ENCODE assay signal across 15 cellular contexts in genomic region chr14:56299306-56299984, GRCh38.
"Had no signal": no experiment of that assay in that cellular context is flagged by ENCODE, and none has a peak within 500 bp of the region (broad histone marks: within the 10 kb centered on the region; RNA-seq: fewer than 3 reads in every experiment).

No MANE protein-coding gene starts in this region.

- H3K4me1 ChIP-seq: ascending aorta, pancreas had no signal

- H3K27ac ChIP-seq: dorsolateral prefrontal cortex, pancreas, thoracic aorta had no signal

- H3K4me1 Mint-ChIP-seq: activated naive CD8-positive, alpha-beta T cell treated with anti-CD3 and anti-CD28 coated beads, Interleukin-2, amount 50 U/mL, for 24 hours; naive B cell had no signal

- H3K9me3 ChIP-seq: ascending aorta, pancreas, thoracic aorta had no signal

- H3K4me3 Mint-ChIP-seq: activated naive CD4-positive, alpha-beta T cell treated with anti-CD3 and anti-CD28 coated beads for 36 hours; activated naive CD8-positive, alpha-beta T cell treated with anti-CD3 and anti-CD28 coated beads, Interleukin-2, amount 50 U/mL, for 24 hours; naive B cell; stimulated activated effector memory CD8-positive, alpha-beta T cell treated with anti-CD3 and anti-CD28 coated beads, Interleukin-12 subunit alpha, Interleukin-12 subunit beta, amount 100 ng/mL, for 72 hours had no signal

- H3K36me3 ChIP-seq: thoracic aorta had no signal

- H3K9me3 Mint-ChIP-seq: activated naive CD4-positive, alpha-beta T cell treated with anti-CD3 and anti-CD28 coated beads for 36 hours; activated naive CD8-positive, alpha-beta T cell treated with anti-CD3 and anti-CD28 coated beads, Interleukin-2, amount 50 U/mL, for 24 hours; stimulated activated effector memory CD8-positive, alpha-beta T cell treated with anti-CD3 and anti-CD28 coated beads, Interleukin-12 subunit alpha, Interleukin-12 subunit beta, amount 100 ng/mL, for 72 hours had no signal

- DNase-seq: activated naive CD4-positive, alpha-beta T cell treated with anti-CD3 and anti-CD28 coated beads for 36 hours; activated naive CD8-positive, alpha-beta T cell treated with anti-CD3 and anti-CD28 coated beads, Interleukin-2, amount 50 U/mL, for 24 hours; activated T-cell treated with anti-CD3 and anti-CD28 coated beads for 4 hours; dorsolateral prefrontal cortex; hypothalamus; left cardiac atrium; naive B cell; pancreas had no signal

- ATAC-seq: activated CD4-positive, CD25-positive, alpha-beta regulatory T cell treated with anti-CD3 and anti-CD28 coated beads, Interleukin-2, amount 50 U/mL, for 24 hours; activated naive CD8-positive, alpha-beta T cell treated with anti-CD3 and anti-CD28 coated beads, Interleukin-2, amount 50 U/mL, for 24 hours; left cardiac atrium; stimulated activated effector memory CD8-positive, alpha-beta T cell treated with anti-CD3 and anti-CD28 coated beads, Interleukin-12 subunit alpha, Interleukin-12 subunit beta, amount 100 ng/mL, for 72 hours had no signal

- H3K27me3 Mint-ChIP-seq: activated naive CD8-positive, alpha-beta T cell treated with anti-CD3 and anti-CD28 coated beads, Interleukin-2, amount 50 U/mL, for 24 hours; naive B cell had no signal

- H3K36me3 Mint-ChIP-seq: stimulated activated effector memory CD8-positive, alpha-beta T cell treated with anti-CD3 and anti-CD28 coated beads, Interleukin-12 subunit alpha, Interleukin-12 subunit beta, amount 100 ng/mL, for 72 hours had no signal

- H3K27ac Mint-ChIP-seq: activated naive CD4-positive, alpha-beta T cell treated with anti-CD3 and anti-CD28 coated beads for 36 hours; activated naive CD8-positive, alpha-beta T cell treated with anti-CD3 and anti-CD28 coated beads, Interleukin-2, amount 50 U/mL, for 24 hours; stimulated activated effector memory CD8-positive, alpha-beta T cell treated with anti-CD3 and anti-CD28 coated beads, Interleukin-12 subunit alpha, Interleukin-12 subunit beta, amount 100 ng/mL, for 72 hours had no signal

- H3K4me3 ChIP-seq: ascending aorta, dorsolateral prefrontal cortex, lung, pancreas, thoracic aorta had no signal

- FAIRE-seq: bronchial epithelial cell, pancreas, urothelium cell line had no signal

- H3K27me3 ChIP-seq: ascending aorta, dorsolateral prefrontal cortex, pancreas had no signal
